In genomic region chr11:74571062-74571399, GRCh38 we compare ENCODE assay signal across 11 cellular contexts. TPM values are rescaled to one million over a fixed set of nuclear protein-coding genes. Genes with fewer than 3 reads are reported as not detected.
DNase-seq lines count a peak whose midpoint lies in the region; ATAC-seq and TF ChIP-seq lines count a peak whose summit lies in the region.
"Had no signal": no experiment of that assay in that cellular context is flagged by ENCODE, and none has a peak within 500 bp of the region (broad histone marks: within the 10 kb centered on the region; RNA-seq: fewer than 3 reads in every experiment).

No MANE protein-coding gene starts in this region.

- whole genome bisulfite sequencing in body of pancreas, 2 donors: 24 to 28% methylated on average over 2 of the region's 2 CpGs
- 79 to 82% methylated on average over 2 of the region's 2 CpGs for WGBS in lower leg skin, 2 donors

- H3K4me1 ChIP-seq in body of pancreas (peaks cover 54% of the 10 kb centered on the region), mucosa of descending colon (ENCODE audit: low read depth) (peaks cover 27% of the 10 kb centered on the region), PC-3 (ENCODE audit: insufficient read depth, low read length) (peaks cover 5% of the 10 kb centered on the region; the same call in 1 of the 2 replicates)

- peak overlapping the region; percentile 77 to 89 (median 81) for H3K27ac Mint-ChIP-seq in nephron
- H3K27ac Mint-ChIP-seq: CD8-positive, alpha-beta T cell had no signal

- peak in 1 of 3 donors; percentile 17 for TF ChIP-seq POLR2A in body of pancreas (IDR thresholded peaks at IDR 0.05)
- no peak for TF ChIP-seq POLR2A in lower leg skin (IDR thresholded peaks at IDR 0.05)

- no peak for TF ChIP-seq CTCF in body of pancreas (IDR thresholded peaks at IDR 0.05)
- no peak for TF ChIP-seq CTCF in mucosa of descending colon (IDR thresholded peaks at IDR 0.05)
- TF ChIP-seq CTCF in nephron (IDR thresholded peaks at IDR 0.05; ENCODE audit: unreplicated experiment in 3 of 3): no peak
- TF ChIP-seq CTCF in PC-3 (conservative IDR thresholded peaks at IDR 0.05; ENCODE audit: low read depth, low read length): no peak
- no peak for TF ChIP-seq CTCF in lower leg skin (IDR thresholded peaks at IDR 0.05)
- TF ChIP-seq CTCF in dorsolateral prefrontal cortex (IDR thresholded peaks at IDR 0.05 in 54 of 56, conservative IDR thresholded peaks at IDR 0.05 in 2 of 56; ENCODE audit: low read depth in 1 of 56, partially characterized antibody in 56 of 56): no peak

- H3F3A ChIP-seq in PC-3 (ENCODE audit: low read length, unreplicated experiment): no peaks in the 10 kb centered on the region

- no peaks in the 10 kb centered on the region for H3K9me3 Mint-ChIP-seq in nephron
- H3K9me3 Mint-ChIP-seq: CD14-positive monocyte; CD8-positive, alpha-beta T cell had no signal

- POLR2A ChIA-PET in PC-3 (lab: Charles Lee; ENCODE audit: unreplicated experiment): interaction anchor here (1.0 kb wide), 1 partner anchor 77 kb away, joined by 7 read pairs; the partner anchor contains the start of gene LIPT2

- H3K9me3 ChIP-seq in body of pancreas: no peaks in the 10 kb centered on the region
- H3K9me3 ChIP-seq in mucosa of descending colon: no peaks in the 10 kb centered on the region
- H3K9me3 ChIP-seq in PC-3 (ENCODE audit: low read length): no peaks in the 10 kb centered on the region
- H3K9me3 ChIP-seq: A549, Caco-2 had no signal

- H3K4me3 Mint-ChIP-seq in nephron: no peak overlapping the region
- H3K4me3 Mint-ChIP-seq: CD14-positive monocyte; CD8-positive, alpha-beta T cell had no signal

- no peaks in the 10 kb centered on the region for H3K36me3 ChIP-seq in body of pancreas (replicated peaks in 1 of 2; ENCODE audit: insufficient read depth in 1 of 2, low read depth in 2 of 2)
- no peaks in the 10 kb centered on the region for H3K36me3 ChIP-seq in mucosa of descending colon (ENCODE audit: low read depth)
- no peaks in the 10 kb centered on the region for H3K36me3 ChIP-seq in PC-3 (ENCODE audit: low read depth, low read length)

- no peaks in the 10 kb centered on the region for H3K9me2 ChIP-seq in PC-3 (replicated peaks; ENCODE audit: low read length)

- H3K27me3 ChIP-seq in body of pancreas: no peaks in the 10 kb centered on the region
- no peaks in the 10 kb centered on the region for H3K27me3 ChIP-seq in PC-3 (ENCODE audit: low read length)
- no peaks in the 10 kb centered on the region for H3K27me3 ChIP-seq in dorsolateral prefrontal cortex

- DNase-seq in body of pancreas (peak in 1 of 4 donors; percentile 64), mucosa of descending colon (no peak), PC-3 (no peak), lower leg skin (ENCODE audit: low spot score in 2 of 2) (no peak), dorsolateral prefrontal cortex (no peak)

- no peak overlapping the region for H3K4me2 ChIP-seq in PC-3 (ENCODE audit: low read length)
- H3K4me2 ChIP-seq: A549 had no signal

- no peaks in the 10 kb centered on the region for H3K36me3 Mint-ChIP-seq in nephron (ENCODE audit: low read depth)
- H3K36me3 Mint-ChIP-seq: CD14-positive monocyte; CD8-positive, alpha-beta T cell had no signal

- H3K27ac ChIP-seq in body of pancreas (peak overlapping the region in 3 of 4 donors; percentile 63 to 79 (median 63)), PC-3 (ENCODE audit: low read length) (no peak overlapping the region), dorsolateral prefrontal cortex (no peak overlapping the region)

- H3K79me2 ChIP-seq in PC-3 (ENCODE audit: low read length): no peaks in the 10 kb centered on the region

- H3K9ac ChIP-seq in PC-3 (ENCODE audit: low read length): no peak overlapping the region

- intact Hi-C loops in body of pancreas (cut with DNase I) (loop anchor here (5.0 to 10.0 kb wide), 2 partner anchors 119 to 316 kb away; no protein-coding TSS in a partner anchor), mucosa of descending colon (cut with DNase I, micrococcal nuclease) (loop anchor here in 1 of 2 donors (2.0 kb wide), 1 partner anchor 116 kb away; no protein-coding TSS in a partner anchor), PC-3 (cut with micrococcal nuclease) (loop anchor here (2.0 to 10.0 kb wide), 3 partner anchors 46 to 314 kb away; no protein-coding TSS in a partner anchor), lower leg skin (cut with DNase I; ENCODE audit: low total_unique reads) (loop anchor here (5.0 to 10.0 kb wide), 2 partner anchors 119 to 316 kb away; no protein-coding TSS in a partner anchor), dorsolateral prefrontal cortex (cut with DNase I) (loop anchor here in 1 of 2 donors (5.0 kb wide), 1 partner anchor 119 kb away; no protein-coding TSS in a partner anchor)

- no TSS peak for BruUV-seq in PC-3 (replicated peaks; lab: Mats Ljungman, UMichigan)

- H3K27me3 Mint-ChIP-seq in nephron (ENCODE audit: low read depth): peaks cover 3% of the 10 kb centered on the region

- peaks cover 3% of the 10 kb centered on the region for H3K4me1 Mint-ChIP-seq in nephron
- H3K4me1 Mint-ChIP-seq: CD14-positive monocyte had no signal

- ATAC-seq in body of pancreas (peak; percentile 67), mucosa of descending colon (peak; percentile 37), PC-3 (no peak), GM19467 (IDR thresholded peaks at IDR 0.05; ENCODE audit: unreplicated experiment) (no peak)
- ATAC-seq: CD8-positive, alpha-beta T cell had no signal

- H3K4me3 ChIP-seq in body of pancreas: no peak overlapping the region
- H3K4me3 ChIP-seq in mucosa of descending colon: no peak overlapping the region
- H3K4me3 ChIP-seq in PC-3 (ENCODE audit: low read length): no peak overlapping the region
- H3K4me3 ChIP-seq in lower leg skin (ENCODE audit: low read depth, poor library complexity, severe bottlenecking): no peak overlapping the region
- H3K4me3 ChIP-seq in dorsolateral prefrontal cortex: no peak overlapping the region
- H3K4me3 ChIP-seq: A549 had no signal

- H4K20me1 ChIP-seq in PC-3 (ENCODE audit: low read length): no peaks in the 10 kb centered on the region

- CTCF ChIA-PET in PC-3 (lab: Charles Lee): interaction anchor here (0.6 to 3.7 kb wide), 5 partner anchors 47 to 315 kb away, joined by 3 to 37 read pairs (median 5); partner anchors contain the start of gene LIPT2

- H2AFZ ChIP-seq in PC-3 (ENCODE audit: low read length): no peak overlapping the region

RNA-seq across cellular contexts. Expression of gene POLD3, which starts 21.4 kb away (rescaled TPM):
- 10 to 100 TPM in 1 of 2 donors, 1 to 10 TPM in 1; 9.3 to 13.8 TPM for total RNA-seq in body of pancreas
- total RNA-seq in mucosa of descending colon: 10 to 100 TPM; 18.3 to 32.4 (median 20.6) TPM
- 25.5 and 28.4 TPM in 2 replicates for total RNA-seq in PC-3 (2014; rRNA removed)
- 10 to 100 TPM in 1 of 4 donors, 1 to 10 TPM in 3; 7.0 to 18.8 (median 9.4) TPM for total RNA-seq in lower leg skin
- 10 to 100 TPM; 10.9 to 24.0 (median 16.3) TPM for total RNA-seq in dorsolateral prefrontal cortex

Comparison
In these comparisons a context has a peak if more than half of its experiments do, and no peak if none do; other contexts are left out.
1. ATAC-seq: peak in body of pancreas (single experiment) and mucosa of descending colon (single experiment); none in PC-3 (single experiment) and GM19467 (single experiment).
2. H3K27ac ChIP-seq: peak in body of pancreas (3 of 4); none in PC-3 (single experiment) and dorsolateral prefrontal cortex (0 of 59).